23 cellular contexts compared by ENCODE assay signal in genomic region chr19:42168206-42168605, GRCh38.
"Had no signal": no experiment of that assay in that cellular context is flagged by ENCODE, and none has a peak within 500 bp of the region (broad histone marks: within the 10 kb centered on the region; RNA-seq: fewer than 3 reads in every experiment).

No MANE protein-coding gene starts in this region.

- DNase-seq: IMR-90, Karpas-422, KG1, MG63, NCI-H1092 treated with DMSO at 0.1 percent for 48 hours, NCI-H1436, NCI-H187, NCI-H2029, NCI-H2081 treated with DMSO at 0.1 percent for 48 hours, NCI-H2171, NCI-H226, NCI-H446, NCI-H510A, NCI-H524 treated with DMSO at 0.1 percent for 48 hours, NCI-H69, NCI-H774, Right ventricle myocardium superior, RPMI8226, SIG-M5, SK-N-SH had no signal

- FAIRE-seq: HepG2, RCC 7860 had no signal

- H3K27ac ChIP-seq: SJSA1 had no signal

- H3K27me3 ChIP-seq: MG63 had no signal

- H3K4me2 ChIP-seq: SK-N-SH had no signal

- H3K36me3 ChIP-seq: MG63, SJSA1 had no signal

- H3K4me1 ChIP-seq: SJSA1 had no signal

- ATAC-seq: HepG2 had no signal

- H3K4me3 ChIP-seq: MG63, SJSA1 had no signal

- H3K9ac ChIP-seq: SK-N-SH had no signal

- H3K9me3 ChIP-seq: MG63, SJSA1, SK-N-SH had no signal
